In genomic region chr22:40216041-40216756, GRCh38 we compare ENCODE assay signal across 10 cellular contexts. TPM values are rescaled to one million over a fixed set of nuclear protein-coding genes. Genes with fewer than 3 reads are reported as not detected.
A peak's percentile ranks its signal among the peaks of the same experiment; 100 is the strongest.
DNase-seq lines count a peak whose midpoint lies in the region; ATAC-seq, FAIRE-seq and TF ChIP-seq lines count a peak whose summit lies in the region.
"Had no signal": no experiment of that assay in that cellular context is flagged by ENCODE, and none has a peak within 500 bp of the region (broad histone marks: within the 10 kb centered on the region; RNA-seq: fewer than 3 reads in every experiment).

No MANE protein-coding gene starts in this region.

- H2AFZ ChIP-seq in mammary epithelial cell (ENCODE audit: low read depth, low read length) (no peak overlapping the region), OCI-LY1 (ENCODE audit: low read length) (no peak overlapping the region), HepG2 (ENCODE audit: low read length) (no peak overlapping the region)

- H3K9me3 Mint-ChIP-seq in MCF 10A (ENCODE audit: unreplicated experiment), result no peaks in the 10 kb centered on the region

- H3K27ac ChIP-seq in mammary epithelial cell (ENCODE audit: insufficient read depth, low read depth, low read length) (no peak overlapping the region), OCI-LY1 (ENCODE audit: low read depth, low read length, poor library complexity, severe bottlenecking) (peak overlapping the region; percentile 76), thymus (ENCODE audit: low read depth) (peak overlapping the region; percentile 1), uterus (no peak overlapping the region), HepG2 (ENCODE audit: extremely low read length, insufficient read depth, low read length) (no peak overlapping the region)

- no peaks in the 10 kb centered on the region for H3K27me3 ChIP-seq in mammary epithelial cell (ENCODE audit: insufficient read depth, low read length)
- no peaks in the 10 kb centered on the region for H3K27me3 ChIP-seq in OCI-LY1 (ENCODE audit: insufficient read depth, low read length)
- no peaks in the 10 kb centered on the region for H3K27me3 ChIP-seq in thymus (ENCODE audit: control insufficient read depth, insufficient read depth)
- H3K27me3 ChIP-seq in uterus, result no peaks in the 10 kb centered on the region
- H3K27me3 ChIP-seq in HepG2 (ENCODE audit: control insufficient read depth in 1 of 2, insufficient read depth in 2 of 2, low read length in 2 of 2), result no peaks in the 10 kb centered on the region

- H3K4me1 Mint-ChIP-seq in MCF 10A (ENCODE audit: insufficient read depth, unreplicated experiment), result peaks cover 39% of the 10 kb centered on the region

- H3K4me3 Mint-ChIP-seq in MCF 10A (ENCODE audit: unreplicated experiment), result no peak overlapping the region

- CTCF ChIA-PET in MCF 10A (lab: Yijun Ruan, JAX), result no interaction called here
- CTCF ChIA-PET in mammary epithelial cell (lab: Charles Lee; ENCODE audit: low non-redundant PET), result no interaction called here
- CTCF ChIA-PET in HepG2 (lab: Yijun Ruan, JAX; ENCODE audit: low intra/inter-chr PET ratio, low total read pairs), result no interaction called here

- no peak overlapping the region for H3K4me3 ChIP-seq in mammary epithelial cell (replicated peaks in 1 of 3; ENCODE audit: insufficient read depth in 1 of 3, low read depth in 2 of 3, low read length in 3 of 3)
- peak overlapping the region; percentile 34 for H3K4me3 ChIP-seq in OCI-LY1 (ENCODE audit: low read depth, low read length, poor library complexity, severe bottlenecking)
- no peak overlapping the region for H3K4me3 ChIP-seq in thymus (ENCODE audit: low read length)
- no peak overlapping the region for H3K4me3 ChIP-seq in uterus
- no peak overlapping the region for H3K4me3 ChIP-seq in HepG2 (replicated peaks in 1 of 3; ENCODE audit: insufficient read depth in 1 of 3, low read depth in 2 of 3, low read length in 3 of 3)

- TF ChIP-seq POLR2A in uterus (IDR thresholded peaks at IDR 0.05), result no peak
- no peak for TF ChIP-seq POLR2A in HepG2 (IDR thresholded peaks at IDR 0.05; ENCODE audit: insufficient read depth in 1 of 2, low read depth in 2 of 2, low read length in 2 of 2)

- BruUV-seq in MCF 10A (replicated peaks; lab: Mats Ljungman, UMichigan), result no TSS peak
- BruUV-seq in mammary epithelial cell (replicated peaks; lab: Mats Ljungman, UMichigan), result no TSS peak
- BruUV-seq in HepG2 (replicated peaks; lab: Mats Ljungman, UMichigan), result no TSS peak

- no peaks in the 10 kb centered on the region for H3F3A ChIP-seq in OCI-LY1 (ENCODE audit: insufficient read depth, low read length)

- H3K9ac ChIP-seq in mammary epithelial cell (ENCODE audit: insufficient read depth, low read length) (no peak overlapping the region), OCI-LY1 (ENCODE audit: low read length) (peak overlapping the region; percentile 34; the same call in 1 of the 2 replicates), HepG2 (ENCODE audit: insufficient read depth, low read depth, low read length) (no peak overlapping the region)

- intact Hi-C loops in MCF 10A (cut with micrococcal nuclease) (no loop called here), mammary epithelial cell (cut with micrococcal nuclease) (no loop called here), uterus (cut with DNase I; ENCODE audit: low total_unique reads) (no loop called here), HepG2 (cut with micrococcal nuclease; ENCODE audit: unreplicated experiment) (no loop called here)

- no peak for ATAC-seq in HepG2

- FAIRE-seq in HepG2 (lab: Jason Lieb, UNC), result no peak

- H3K79me2 ChIP-seq in mammary epithelial cell (ENCODE audit: insufficient read depth, low read length) (peaks cover 74% of the 10 kb centered on the region), OCI-LY1 (ENCODE audit: insufficient read depth, low read length) (peaks cover 78% of the 10 kb centered on the region), HepG2 (ENCODE audit: insufficient read depth, low read length) (peaks cover 61% of the 10 kb centered on the region)

- no peaks in the 10 kb centered on the region for H3K9me2 ChIP-seq in OCI-LY1 (ENCODE audit: low read depth, low read length)

- dilution Hi-C loops in mammary epithelial cell (cut with HindIII; ENCODE audit: low sequenced_read_pairs), result no loop called here

- H3K4me1 ChIP-seq in mammary epithelial cell (ENCODE audit: insufficient read depth, low read length) (peaks cover 19% of the 10 kb centered on the region), OCI-LY1 (ENCODE audit: insufficient read depth, low read length, severe bottlenecking) (peaks cover 49% of the 10 kb centered on the region), thymus (ENCODE audit: control insufficient read depth, insufficient read depth, low read length) (peaks cover 3% of the 10 kb centered on the region), uterus (peaks cover 6 to 9% of the 10 kb centered on the region in 2 donors), HepG2 (ENCODE audit: insufficient read depth, low read length) (peaks cover 43% of the 10 kb centered on the region)

- H3K9me3 ChIP-seq in mammary epithelial cell (replicated peaks; ENCODE audit: insufficient read depth, low read length) (no peaks in the 10 kb centered on the region), OCI-LY1 (ENCODE audit: low read length) (no peaks in the 10 kb centered on the region), thymus (ENCODE audit: control insufficient read depth) (no peaks in the 10 kb centered on the region), uterus (no peaks in the 10 kb centered on the region), HepG2 (ENCODE audit: low read length) (no peaks in the 10 kb centered on the region)

- H3K36me3 ChIP-seq in mammary epithelial cell (ENCODE audit: insufficient read depth, low read length) (no peaks in the 10 kb centered on the region), OCI-LY1 (ENCODE audit: insufficient read depth, low read length) (peaks cover 32% of the 10 kb centered on the region; the same call in 1 of the 2 replicates), thymus (ENCODE audit: control insufficient read depth, insufficient read depth) (peaks cover 8% of the 10 kb centered on the region), uterus (no peaks in the 10 kb centered on the region), HepG2 (replicated peaks in 1 of 2; ENCODE audit: control insufficient read depth in 1 of 2, insufficient read depth in 2 of 2, low read length in 2 of 2) (peaks cover 0 to 2% of the 10 kb centered on the region in 2 experiments; a peak in 1 of 5 replicates)

- TF ChIP-seq CTCF in MCF 10A (IDR thresholded peaks at IDR 0.05; ENCODE audit: unreplicated experiment), result no peak
- no peak for TF ChIP-seq CTCF in mammary epithelial cell (conservative IDR thresholded peaks at IDR 0.05 in 1 of 2, IDR thresholded peaks at IDR 0.05 in 1 of 2; ENCODE audit: extremely low read depth in 1 of 2, insufficient read depth in 1 of 2, low read depth in 1 of 2, low read length in 2 of 2)
- no peak for TF ChIP-seq CTCF in OCI-LY1 (IDR thresholded peaks at IDR 0.05; ENCODE audit: low read length)
- no peak for TF ChIP-seq CTCF in uterus (IDR thresholded peaks at IDR 0.05)
- no peak for TF ChIP-seq CTCF in HepG2 (CRISPR knock-in tag; IDR thresholded peaks at IDR 0.05)

- in situ Hi-C loops in mammary epithelial cell (cut with MboI; ENCODE audit: low sequenced_read_pairs in 2 of 2) (no loop called here), HepG2 (cut with HindIII; ENCODE audit: extremely low pct_ligation_motif_present, low pct_unique_long_range_greater_than_20kb) (no loop called here)

- H4K20me1 ChIP-seq in mammary epithelial cell (ENCODE audit: insufficient read depth, low read length) (no peaks in the 10 kb centered on the region), OCI-LY1 (ENCODE audit: insufficient read depth, low read length) (no peaks in the 10 kb centered on the region), HepG2 (ENCODE audit: insufficient read depth, low read length) (peaks cover 39% of the 10 kb centered on the region)

- H3K27ac Mint-ChIP-seq in MCF 10A (ENCODE audit: low read depth, unreplicated experiment), result peak overlapping the region; percentile 87

- POLR2A ChIA-PET in MCF 10A (lab: Yijun Ruan, JAX) (interaction anchor here (1.1 kb wide), 1 partner anchor 172 kb away, joined by 4 read pairs; no protein-coding TSS in a partner anchor), HepG2 (lab: Yijun Ruan, JAX) (no interaction called here)

- H3K4me2 ChIP-seq in mammary epithelial cell (ENCODE audit: insufficient read depth, low read depth, low read length) (no peak overlapping the region), OCI-LY1 (ENCODE audit: low read length) (peak overlapping the region; percentile 49), HepG2 (ENCODE audit: low read depth, low read length) (no peak overlapping the region)

- TF ChIP-seq RAD21 in HepG2 (CRISPR knock-in tag; IDR thresholded peaks at IDR 0.05), result no peak

- no peak for DNase-seq in MCF 10A (ENCODE audit: unreplicated experiment)
- DNase-seq in mammary epithelial cell, result no peak
- peak; percentile 55 for DNase-seq in central memory CD4-positive, alpha-beta T cell
- no peak for DNase-seq in activated gamma-delta T cell treated with Interleukin-2 at 50 U/mL for 16 hours
- DNase-seq in uterus, result no peak
- no peak for DNase-seq in HepG2 (ENCODE audit: low spot score)
- DNase-seq: effector CD8-positive, alpha-beta T cell; islet precursor cell had no signal

- no peaks in the 10 kb centered on the region for H3K27me3 Mint-ChIP-seq in MCF 10A (ENCODE audit: insufficient read depth, unreplicated experiment)

- no peak for TF ChIP-seq EP300 in HepG2 (IDR thresholded peaks at IDR 0.05; ENCODE audit: low read depth in 2 of 2, low read length in 2 of 2)
- no peak for TF ChIP-seq EP300 in HepG2 (CRISPR knock-in tag; IDR thresholded peaks at IDR 0.05; ENCODE audit: borderline replicate concordance)

- 78% methylated on average over 11 of the region's 11 CpGs for WGBS in mammary epithelial cell (ENCODE audit: low coverage, missing lambda C conversion rate)
- WGBS in thymus, result 59% methylated on average over 11 of the region's 11 CpGs
- 96% methylated on average over 11 of the region's 11 CpGs for WGBS in HepG2 (ENCODE audit: low lambda C conversion rate)

- H3K36me3 Mint-ChIP-seq in MCF 10A (ENCODE audit: insufficient read depth, unreplicated experiment), result no peaks in the 10 kb centered on the region

RNA-seq across cellular contexts. Expression of gene TNRC6B, which starts 38.5 kb away (rescaled TPM):
- total RNA-seq in MCF 10A (2022), result 27.1 and 39.3 TPM in 2 replicates
- 10 to 100 TPM; 25.2 to 27.3 TPM for total RNA-seq in mammary epithelial cell
- 7.6 TPM for polyA plus RNA-seq in mammary epithelial cell
- 52.8 TPM for polyA minus RNA-seq in mammary epithelial cell
- 13.3 TPM for polyA plus RNA-seq in thymus
- total RNA-seq in uterus, result 10 to 100 TPM; 10.5 to 76.0 (median 37.2) TPM
- 13.2 and 17.2 TPM in 2 replicates for total RNA-seq in HepG2 (2016; rRNA removed; fragmentation: Illumina TruSeq; extraction: Trizol)
- total RNA-seq in HepG2 (2016; cell fraction: cytosol; rRNA removed; fragmentation: Illumina TruSeq; extraction: Trizol; ENCODE audit: low read depth), result 9.8 and 11.9 TPM in 2 replicates
- total RNA-seq in HepG2 (2016; cell fraction: insoluble cytoplasmic fraction; rRNA removed; fragmentation: Illumina TruSeq; extraction: Trizol), result 13.4 and 14.9 TPM in 2 replicates
- total RNA-seq in HepG2 (2016; cell fraction: membrane; rRNA removed; fragmentation: Illumina TruSeq; extraction: Trizol), result 3.7 and 4.3 TPM in 2 replicates
- total RNA-seq in HepG2 (2016; cell fraction: nucleus; rRNA removed; fragmentation: Illumina TruSeq; extraction: Trizol), result 17.3 and 19.4 TPM in 2 replicates
- polyA plus RNA-seq in HepG2 (2011; rRNA removed), result 6.8 and 8.9 TPM in 2 replicates
- polyA plus RNA-seq in HepG2 (2011; cell fraction: cytosol; rRNA removed), result 4.5 and 5.0 TPM in 2 replicates
- 13.3 and 14.7 TPM in 2 replicates for polyA plus RNA-seq in HepG2 (2011; cell fraction: nucleus; rRNA removed)
- 3.3 and 5.0 TPM in 2 replicates for polyA plus RNA-seq in HepG2 (2012)
- 0.23 and 0.31 TPM in 2 replicates for polyA plus RNA-seq in HepG2 (2016; cell fraction: cytosol; fragmentation: Illumina TruSeq; extraction: Trizol; ENCODE audit: low read depth)
- polyA plus RNA-seq in HepG2 (2016; cell fraction: insoluble cytoplasmic fraction; fragmentation: Illumina TruSeq; extraction: Trizol; ENCODE audit: low read depth), result 4.7 and 5.5 TPM in 2 replicates
- polyA plus RNA-seq in HepG2 (2016; cell fraction: membrane; fragmentation: Illumina TruSeq; extraction: Trizol; ENCODE audit: low read depth), result 0.50 and 0.70 TPM in 2 replicates
- polyA plus RNA-seq in HepG2 (2016; cell fraction: nucleus; fragmentation: Illumina TruSeq; extraction: Trizol; ENCODE audit: insufficient read depth, low read depth), result 6.7 and 7.1 TPM in 2 replicates
- polyA minus RNA-seq in HepG2 (2011; rRNA and poly(A)+ RNA removed; ENCODE audit: low replicate concordance), result 23.8 and 31.4 TPM in 2 replicates
- polyA minus RNA-seq in HepG2 (2011; cell fraction: cytosol; rRNA and poly(A)+ RNA removed), result 11.6 and 14.5 TPM in 2 replicates
- 53.3 and 57.9 TPM in 2 replicates for polyA minus RNA-seq in HepG2 (2011; cell fraction: nucleus; rRNA and poly(A)+ RNA removed)

Comparison
In these comparisons a context has a peak if more than half of its experiments do, and no peak if none do; other contexts are left out.
1. H3K27ac ChIP-seq: peak in OCI-LY1 (single experiment) and thymus (single experiment); none in mammary epithelial cell (single experiment), uterus (0 of 2) and HepG2 (single experiment).